Comparison of ENCODE assay signal across 9 cellular contexts in the genomic region with DNA sequence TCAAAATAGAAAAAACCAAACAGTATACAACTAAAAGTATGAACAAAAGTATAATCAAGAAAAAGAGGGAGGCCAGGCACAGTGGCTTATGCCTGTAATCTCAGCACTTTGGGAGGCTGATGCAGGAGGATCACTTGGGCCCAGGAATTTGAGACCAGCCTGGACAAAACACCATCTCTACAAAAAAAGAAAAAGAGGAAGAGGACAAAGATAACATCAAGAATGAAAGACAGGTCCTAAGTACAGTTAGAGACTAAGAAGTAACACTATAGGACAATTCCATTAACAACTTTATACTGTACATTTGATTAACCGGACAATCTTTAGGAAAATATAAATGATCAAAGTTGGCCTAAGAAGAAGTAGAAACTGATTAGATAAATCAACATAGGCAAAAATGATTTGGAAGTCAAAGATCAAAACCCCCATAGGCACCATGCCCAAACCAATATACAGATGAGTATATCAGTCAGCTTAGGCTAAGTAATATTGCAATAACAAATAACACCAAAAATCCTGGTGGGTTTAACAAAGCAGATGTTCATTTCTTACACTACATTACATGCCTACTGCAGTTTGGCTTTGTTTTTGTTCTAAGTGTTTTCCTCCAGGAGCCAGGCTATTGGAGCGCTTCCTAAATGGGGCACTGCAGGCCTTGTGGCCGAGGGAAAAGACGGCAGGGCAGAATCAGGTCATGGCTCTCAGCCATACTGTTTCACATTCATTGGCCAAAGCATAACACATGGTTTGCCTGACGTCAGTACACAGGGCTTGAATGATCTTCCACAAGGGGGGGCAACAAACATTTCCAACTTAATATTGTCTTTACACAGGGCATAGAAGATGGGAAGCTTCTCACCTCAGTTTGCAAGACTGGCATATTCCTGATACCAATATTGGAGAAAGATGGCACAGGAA. TPM values are rescaled to one million over a fixed set of nuclear protein-coding genes. Genes with fewer than 3 reads are reported as not detected.
DNase-seq lines count a peak whose midpoint lies in the region; ATAC-seq, FAIRE-seq and TF ChIP-seq lines count a peak whose summit lies in the region.
"Had no signal": no experiment of that assay in that cellular context is flagged by ENCODE, and none has a peak within 500 bp of the region (broad histone marks: within the 10 kb centered on the region; RNA-seq: fewer than 3 reads in every experiment).

No MANE protein-coding gene starts in this region.

- in situ Hi-C loops in K562 (cut with MboI), result no loop called here

- no peaks in the 10 kb centered on the region; the same call in 1 of the 2 replicates for H4K20me1 ChIP-seq in K562 (replicated peaks; ENCODE audit: control insufficient read depth, insufficient read depth, low read length)

- H3K4me3 ChIP-seq in NB4 (ENCODE audit: low read depth, low read length) (no peak overlapping the region), K562 (no peak overlapping the region), liver (ENCODE audit: low read depth in 1 of 3, low read length in 3 of 3) (no peak overlapping the region)

- H3K9ac ChIP-seq in K562 (ENCODE audit: insufficient read depth in 1 of 2, low read depth in 2 of 2, low read length in 2 of 2), result no peak overlapping the region
- H3K9ac ChIP-seq in liver (ENCODE audit: low read depth in 1 of 2, low read length in 2 of 2), result no peak overlapping the region

- no peak overlapping the region for H3K4me2 ChIP-seq in K562 (ENCODE audit: insufficient read depth, low read length)

- DNase-seq in GM12891 (ENCODE audit: insufficient read length, low spot score), result no peak
- DNase-seq in NB4 (ENCODE audit: low read depth), result peak; percentile 39
- DNase-seq in K562 (ENCODE audit: extremely low read depth in 1 of 4, low spot score in 3 of 4), result peak; percentile 63 to 73 (median 70)
- DNase-seq in SHP77 (lab: John Stamatoyannopoulos, UW), result no peak
- no peak for DNase-seq in activated gamma-delta T cell (lab: John Stamatoyannopoulos, UW)
- no peak for DNase-seq in activated T-cell treated with anti-CD3 and anti-CD28 coated beads, Interleukin-2, amount 50 U/mL, for 4 hours
- no peak for DNase-seq in inferior parietal cortex (ENCODE audit: extremely low spot score)
- DNase-seq: kidney had no signal

- TF ChIP-seq POLR2A in GM12891 (IDR thresholded peaks at IDR 0.05; ENCODE audit: low read depth, low read length) (no peak), NB4 (IDR thresholded peaks at IDR 0.05; ENCODE audit: extremely low read depth, insufficient read length) (no peak), K562 (conservative IDR thresholded peaks at IDR 0.05) (no peak)

- H3K27me3 Mint-ChIP-seq in activated T-cell treated with anti-CD3 and anti-CD28 coated beads, Interleukin-2, amount 50 U/mL, for 4 hours (ENCODE audit: low read depth), result no peaks in the 10 kb centered on the region

- H3K4me1 ChIP-seq in K562 (replicated peaks in 1 of 2; ENCODE audit: control insufficient read depth in 2 of 2, insufficient read depth in 2 of 2, low read length in 2 of 2) (peaks cover 4 to 6% of the 10 kb centered on the region in 2 experiments; a peak in 4 of 5 replicates), liver (ENCODE audit: control insufficient read depth in 4 of 4, insufficient read depth in 4 of 4, low read length in 3 of 4) (peaks cover 0 to 2% (median 0%) of the 10 kb centered on the region in 4 donors)

- TF ChIP-seq CTCF in NB4 (IDR thresholded peaks at IDR 0.05; ENCODE audit: low read depth, low read length) (peak; percentile 19), K562 (IDR thresholded peaks at IDR 0.05 in 2 of 3, conservative IDR thresholded peaks at IDR 0.05 in 1 of 3; ENCODE audit: insufficient read depth in 2 of 3, low read depth in 1 of 3, low read length in 3 of 3) (peak; percentile 33 to 42 (median 39); a peak in 5 of 6 replicates), liver (IDR thresholded peaks at IDR 0.05; ENCODE audit: low read depth, low read length, missing input control) (peak; percentile 21)

- peaks cover 6% of the 10 kb centered on the region for H3K9me3 Mint-ChIP-seq in activated T-cell treated with anti-CD3 and anti-CD28 coated beads, Interleukin-2, amount 50 U/mL, for 4 hours

- H2AFZ ChIP-seq in K562 (ENCODE audit: low read depth, low read length), result peak overlapping the region; percentile 77

- CTCF ChIA-PET in K562 (lab: Yijun Ruan, JAX; ENCODE audit: low intra/inter-chr PET ratio), result no interaction called here

- no TSS peak for BruUV-seq in K562 (replicated peaks; lab: Mats Ljungman, UMichigan)

- intact Hi-C loops in K562 (cut with micrococcal nuclease), result no loop called here

- no peaks in the 10 kb centered on the region for H3K79me2 ChIP-seq in K562 (ENCODE audit: control insufficient read depth, insufficient read depth, low read length)

- POLR2A ChIA-PET in K562 (lab: Yijun Ruan, JAX), result interaction anchor here (1.6 kb wide), 1 partner anchor 15 kb away, joined by 3 read pairs; no protein-coding TSS in a partner anchor

- TF ChIP-seq EP300 in K562 (IDR thresholded peaks at IDR 0.05; ENCODE audit: low read length), result no peak

- FAIRE-seq in GM12891 (lab: Jason Lieb, UNC) (peak; percentile 52), K562 (lab: Jason Lieb, UNC) (peak; percentile 84)

- TF ChIP-seq RAD21 in K562 (CRISPR knock-in tag; conservative IDR thresholded peaks at IDR 0.05 in 1 of 2, IDR thresholded peaks at IDR 0.05 in 1 of 2) (no peak), liver (IDR thresholded peaks at IDR 0.05) (peak; percentile 48 to 53)

- H3K9me3 ChIP-seq in K562 (replicated peaks; ENCODE audit: control insufficient read depth, insufficient read depth, low read depth, low read length) (no peaks in the 10 kb centered on the region), liver (ENCODE audit: control insufficient read depth in 4 of 4, low read length in 3 of 4) (no peaks in the 10 kb centered on the region)

- H3K27me3 ChIP-seq in K562 (ENCODE audit: control insufficient read depth in 2 of 2, insufficient read depth in 2 of 2, low read length in 2 of 2) (peaks cover 13 to 30% of the 10 kb centered on the region in 2 experiments; a peak in 4 of 5 replicates), liver (ENCODE audit: control insufficient read depth in 4 of 4, insufficient read depth in 4 of 4, low read length in 3 of 4) (no peaks in the 10 kb centered on the region)

- WGBS in K562 (ENCODE audit: insufficient coverage, low coverage, missing lambda C conversion rate), result 31% methylated on average over 5 of the region's 5 CpGs
- 42% methylated on average over 5 of the region's 5 CpGs for WGBS in liver

- no peaks in the 10 kb centered on the region for H3K36me3 ChIP-seq in K562 (ENCODE audit: control insufficient read depth, insufficient read depth, low read length)
- no peaks in the 10 kb centered on the region for H3K36me3 ChIP-seq in liver (ENCODE audit: control insufficient read depth in 4 of 4, insufficient read depth in 3 of 4, low read depth in 1 of 4, low read length in 3 of 4)

- ATAC-seq in K562, result peak; percentile 99
- ATAC-seq in activated T-cell treated with anti-CD3 and anti-CD28 coated beads, Interleukin-2, amount 50 U/mL, for 4 hours, result no peak

- H3K4me3 Mint-ChIP-seq in activated T-cell treated with anti-CD3 and anti-CD28 coated beads, Interleukin-2, amount 50 U/mL, for 4 hours, result no peak overlapping the region

- peaks cover 2% of the 10 kb centered on the region for H3K36me3 Mint-ChIP-seq in activated T-cell treated with anti-CD3 and anti-CD28 coated beads, Interleukin-2, amount 50 U/mL, for 4 hours (ENCODE audit: insufficient read depth)

- H3K4me1 Mint-ChIP-seq in activated T-cell treated with anti-CD3 and anti-CD28 coated beads, Interleukin-2, amount 50 U/mL, for 4 hours (ENCODE audit: low read depth), result no peaks in the 10 kb centered on the region

- H3K27ac ChIP-seq in K562 (ENCODE audit: extremely low read depth, low read depth, low read length) (no peak overlapping the region), liver (ENCODE audit: low read depth in 1 of 2, low read length in 2 of 2) (no peak overlapping the region)

- no peaks in the 10 kb centered on the region for H3K9me1 ChIP-seq in K562 (ENCODE audit: control insufficient read depth, insufficient read depth, low read length)

TF ChIP-seq in GM12891, 5 proteins besides CTCF, POLR2A, EP300 and RAD21 (continues in another document):
- no peak for TF ChIP-seq SPI1 (IDR thresholded peaks at IDR 0.05; ENCODE audit: low read depth, low read length)
- no peak for TF ChIP-seq TAF1 (IDR thresholded peaks at IDR 0.05; ENCODE audit: low read depth, low read length)
- no peak for TF ChIP-seq POLR2AphosphoS5 (IDR thresholded peaks at IDR 0.05; ENCODE audit: low read depth, low read length)

TF ChIP-seq in K562, 482 proteins besides CTCF, POLR2A, EP300 and RAD21 (continues in another document):
- no peak for TF ChIP-seq SMAD3 (CRISPR knock-in tag; conservative IDR thresholded peaks at IDR 0.05)

TF ChIP-seq in liver, 16 proteins besides CTCF, POLR2A, EP300 and RAD21 (continues in another document):
- TF ChIP-seq JUND (IDR thresholded peaks at IDR 0.05) (no peak), EGR1 (IDR thresholded peaks at IDR 0.05; ENCODE audit: low read depth in 2 of 2) (no peak), FOXA1 (IDR thresholded peaks at IDR 0.05) (no peak)

RNA-seq across cellular contexts. Expression of a gene that starts 42.2 kb away (rescaled TPM):
- not detected for polyA plus RNA-seq in GM12891 (2012; ENCODE audit: low read depth, missing spikeins)
- total RNA-seq in K562 (2011; cell fraction: chromatin; rRNA removed; ENCODE audit: low replicate concordance), result not detected in 2 replicates
- not detected in 2 replicates for total RNA-seq in K562 (2011; cell fraction: nucleolus; rRNA removed)
- not detected in 2 replicates for total RNA-seq in K562 (2011; cell fraction: nucleoplasm; rRNA removed)
- total RNA-seq in K562 (2014; rRNA removed) (not detected in 2 replicates), K562 (2014; rRNA removed; fragmentation: Illumina TruSeq; extraction: Trizol) (not detected in 2 replicates), K562 (2015; rRNA removed; fragmentation: Illumina TruSeq; extraction: Trizol) (not detected in 2 replicates), K562 (2021) (0.09 TPM in 1 of 2 replicates, not detected in the other), liver (10 to 100 TPM; 23.3 to 65.0 TPM)
- polyA plus RNA-seq in K562 (2011; rRNA removed) (not detected in 2 replicates), K562 (2014; fragmentation: Illumina TruSeq; extraction: Trizol) (not detected in 2 replicates), K562 (2014; fragmentation: Nextera tagmentation; extraction: Ambion mirVana) (not detected), K562 (2014; rRNA removed) (0.13 TPM in 1 of 2 replicates, not detected in the other), liver (100 to 1,000 TPM; 100 to 133 TPM)
- not detected in 2 replicates for polyA plus RNA-seq in K562 (2011; cell fraction: cytosol; rRNA removed)
- 0.15 and 0.53 TPM in 2 replicates for polyA plus RNA-seq in K562 (2011; cell fraction: nucleus; rRNA removed)
- not detected in 2 replicates for polyA plus RNA-seq in K562 (2012)
- not detected in 2 replicates for polyA minus RNA-seq in K562 (2011; rRNA and poly(A)+ RNA removed)
- polyA minus RNA-seq in K562 (2011; cell fraction: cytosol; rRNA and poly(A)+ RNA removed), result not detected in 2 replicates
- not detected in 2 replicates for polyA minus RNA-seq in K562 (2011; cell fraction: nucleus; rRNA and poly(A)+ RNA removed)
- total RNA-seq in activated T-cell treated with anti-CD3 and anti-CD28 coated beads, Interleukin-2, amount 50 U/mL, for 4 hours, result under 1 TPM in 1 of 3 donors, not detected in 2; 0.11 TPM

Comparison
In these comparisons a context has a peak if more than half of its experiments do, and no peak if none do; other contexts are left out.
1. DNase-seq: peak in NB4 (single experiment) and K562 (4 of 4); none in GM12891 (single experiment), SHP77 (0 of 2), activated gamma-delta T cell (single experiment), activated T-cell treated with anti-CD3 and anti-CD28 coated beads, Interleukin-2, amount 50 U/mL, for 4 hours (single experiment) and inferior parietal cortex (single experiment).
2. RNA of a gene that starts 42.2 kb away (total RNA-seq): 23.3 to 65.0 TPM in liver; 0.11 TPM in activated T-cell treated with anti-CD3 and anti-CD28 coated beads, Interleukin-2, amount 50 U/mL, for 4 hours and 0.09 TPM in K562; every median in the first group is over 10 times any median in the second.
3. Peak in every context shown above with its lines, with median percentiles within 50 percentile points of each other: CTCF ChIP-seq.